ENCODE assay signal across 9 cellular contexts in genomic region chr9:112059145-112059979, GRCh38.
DNase-seq lines count a peak whose midpoint lies in the region; TF ChIP-seq lines count a peak whose summit lies in the region.
"Had no signal": no experiment of that assay in that cellular context is flagged by ENCODE, and none has a peak within 500 bp of the region (broad histone marks: within the 10 kb centered on the region; RNA-seq: fewer than 3 reads in every experiment).

No MANE protein-coding gene starts in this region.

- H3K4me3 Mint-ChIP-seq in CD14-positive monocyte, result no peak overlapping the region

- peaks cover 38% of the 10 kb centered on the region for H3K4me1 Mint-ChIP-seq in CD14-positive monocyte

- H3K27ac Mint-ChIP-seq in CD14-positive monocyte, result peak overlapping the region in 6 of 7 donors; percentile 49 to 95 (median 89)

- DNase-seq in CD14-positive monocyte (ENCODE audit: low spot score) (no peak), RPMI7951 (ENCODE audit: low read depth) (peak; percentile 72), fibroblast of villous mesenchyme (ENCODE audit: low read depth) (peak; percentile 90), pons (ENCODE audit: low spot score) (peak; percentile 88), NCI-H510A treated with DMSO at 0.1 percent for 48 hours (lab: John Stamatoyannopoulos, UW) (no peak), T-helper 1 cell (no peak), GM19238 (ENCODE audit: insufficient read length, low spot score) (no peak)
- DNase-seq in effector CD8-positive, alpha-beta T cell (lab: John Stamatoyannopoulos, UW), result no peak
- DNase-seq: DND-41 had no signal

- H3K4me3 ChIP-seq in fibroblast of villous mesenchyme (ENCODE audit: low read depth, low read length), result no peak overlapping the region

- intact Hi-C loops in CD14-positive monocyte (cut with micrococcal nuclease), result loop anchor here in 1 of 2 donors (5.0 kb wide), 1 partner anchor 47 kb away; no protein-coding TSS in a partner anchor

- H3K36me3 Mint-ChIP-seq in CD14-positive monocyte, result peaks cover 74 to 86% of the 10 kb centered on the region in 2 donors

- no peak for TF ChIP-seq CTCF in CD14-positive monocyte (IDR thresholded peaks at IDR 0.05)
- no peak for TF ChIP-seq CTCF in fibroblast of villous mesenchyme (IDR thresholded peaks at IDR 0.05; ENCODE audit: insufficient read depth, low read depth, low read length)

- peaks cover 0 to 2% (median 0%) of the 10 kb centered on the region in 3 donors for H3K27me3 Mint-ChIP-seq in CD14-positive monocyte (ENCODE audit: low read depth in 3 of 3)

- peaks cover 0 to 3% (median 0%) of the 10 kb centered on the region in 7 donors for H3K9me3 Mint-ChIP-seq in CD14-positive monocyte

Comparison
In these comparisons a context has a peak if more than half of its experiments do, and no peak if none do; other contexts are left out.
1. DNase-seq: peak in RPMI7951 (single experiment), fibroblast of villous mesenchyme (single experiment) and pons (single experiment); none in CD14-positive monocyte (single experiment), NCI-H510A treated with DMSO at 0.1 percent for 48 hours (single experiment), effector CD8-positive, alpha-beta T cell (single experiment), T-helper 1 cell (0 of 5) and GM19238 (single experiment).